ENCODE assay signal across 8 cellular contexts in genomic region chr6:119347466-119348307, GRCh38. TPM values are rescaled to one million over a fixed set of nuclear protein-coding genes. Genes with fewer than 3 reads are reported as not detected.
DNase-seq lines count a peak whose midpoint lies in the region; ATAC-seq lines count a peak whose summit lies in the region.

No MANE protein-coding gene starts in this region.

- H3K9ac ChIP-seq in NT2/D1 (ENCODE audit: insufficient read length, low read depth) (peak overlapping the region; percentile 79), adipocyte (ENCODE audit: low read length) (peak overlapping the region; percentile 99), skeletal muscle satellite cell (ENCODE audit: low read depth, low read length) (peak overlapping the region; percentile 86)

- H3K4me1 ChIP-seq in NT2/D1 (ENCODE audit: insufficient read depth, insufficient read length) = no peaks in the 10 kb centered on the region
- H3K4me1 ChIP-seq in adipocyte (ENCODE audit: control insufficient read depth, insufficient read depth, low read length) = peaks cover 51% of the 10 kb centered on the region
- H3K4me1 ChIP-seq in iPS DF 6.9 (ENCODE audit: control insufficient read depth, insufficient read depth, low read length) = peaks cover 3% of the 10 kb centered on the region; the same call in 1 of the 2 replicates
- H3K4me1 ChIP-seq in skeletal muscle satellite cell (ENCODE audit: control insufficient read depth, insufficient read depth, low read length) = peaks cover 16% of the 10 kb centered on the region

- H3K9me3 ChIP-seq in NT2/D1 (ENCODE audit: insufficient read depth, low read length) (no peaks in the 10 kb centered on the region), adipocyte (ENCODE audit: control insufficient read depth, low read length) (no peaks in the 10 kb centered on the region), iPS DF 6.9 (ENCODE audit: control insufficient read depth, insufficient read depth, low read length) (no peaks in the 10 kb centered on the region), skeletal muscle satellite cell (replicated peaks; ENCODE audit: low read length) (no peaks in the 10 kb centered on the region)

- H3K4me2 ChIP-seq in skeletal muscle satellite cell (ENCODE audit: low read length) = peak overlapping the region; percentile 71

- H3K27me3 ChIP-seq in NT2/D1 (ENCODE audit: insufficient read depth, insufficient read length) (peaks cover 24% of the 10 kb centered on the region), adipocyte (replicated peaks; ENCODE audit: control insufficient read depth, insufficient read depth, low read length) (no peaks in the 10 kb centered on the region), iPS DF 6.9 (ENCODE audit: control insufficient read depth, insufficient read depth, low read length) (peaks cover 6% of the 10 kb centered on the region; the same call in 1 of the 2 replicates), skeletal muscle satellite cell (ENCODE audit: control insufficient read depth, insufficient read depth, low read length) (no peaks in the 10 kb centered on the region)

- no peak overlapping the region for H3K27ac ChIP-seq in iPS DF 6.9 (ENCODE audit: low read length)

- DNase-seq in AG20443 (ENCODE audit: low spot score) = peak; percentile 24
- no peak for DNase-seq in NT2/D1 (ENCODE audit: low read depth, low spot score)
- DNase-seq in adipocyte (ENCODE audit: low read depth) = peak; percentile 32
- DNase-seq in iPS DF 6.9 (ENCODE audit: low read depth, low spot score) = no peak
- no peak for DNase-seq in UCSD-AML1 (lab: John Stamatoyannopoulos, UW; ENCODE audit: unreplicated experiment)

- ATAC-seq in GM18520 (IDR thresholded peaks at IDR 0.05; ENCODE audit: unreplicated experiment) = peak; percentile 21
- ATAC-seq in HG02943 (IDR thresholded peaks at IDR 0.05; ENCODE audit: low read depth, unreplicated experiment) = peak; percentile 30

- WGBS in iPS DF 6.9 (ENCODE audit: insufficient coverage, insufficient read length) = no CpG with 5 or more reads among the region's 24 CpGs

- H3K36me3 ChIP-seq in NT2/D1 (ENCODE audit: insufficient read depth, insufficient read length, low read length) (no peaks in the 10 kb centered on the region), adipocyte (ENCODE audit: control insufficient read depth, insufficient read depth, low read length, severe bottlenecking) (peaks cover 10% of the 10 kb centered on the region), iPS DF 6.9 (ENCODE audit: control insufficient read depth, insufficient read depth, low read length) (no peaks in the 10 kb centered on the region), skeletal muscle satellite cell (ENCODE audit: insufficient read depth, low read length) (no peaks in the 10 kb centered on the region)

- H3K4me3 ChIP-seq in NT2/D1 (ENCODE audit: insufficient read length, low read depth) (peak overlapping the region; percentile 78), adipocyte (ENCODE audit: low read length) (peak overlapping the region; percentile 89), iPS DF 6.9 (ENCODE audit: low read length) (peak overlapping the region; percentile 91; the same call in 1 of the 2 replicates), skeletal muscle satellite cell (ENCODE audit: low read length) (peak overlapping the region; percentile 97)

RNA-seq across cellular contexts. Expression of gene MAN1A1, which starts 1.9 kb away (rescaled TPM):
- total RNA-seq in skeletal muscle satellite cell (2012; rRNA removed) = 87.2 and 130 TPM in 2 replicates

Comparison
In these comparisons a context has a peak if more than half of its experiments do, and no peak if none do; other contexts are left out.
1. DNase-seq: peak in AG20443 (single experiment) and adipocyte (single experiment); none in NT2/D1 (single experiment), iPS DF 6.9 (single experiment) and UCSD-AML1 (single experiment).
2. Peak in every context shown above with its lines, with median percentiles within 50 percentile points of each other: H3K4me3 ChIP-seq and H3K9ac ChIP-seq.